ENCODE assay signal across 1 cellular context in genomic region chr5:109083937-109084336, GRCh38.
TF ChIP-seq lines count a peak whose summit lies in the region.

No MANE protein-coding gene starts in this region.

TF ChIP-seq in GM23338, 12 proteins besides CTCF, POLR2A, EP300 and RAD21 (continued from another document):
- TF ChIP-seq ZNF462 (CRISPR knock-in tag; IDR thresholded peaks at IDR 0.05), result no peak
